20 cellular contexts compared by ENCODE assay signal in genomic region chr1:231279081-231279480, GRCh38.
A peak's percentile ranks its signal among the peaks of the same experiment; 100 is the strongest.
DNase-seq lines count a peak whose midpoint lies in the region; ATAC-seq and TF ChIP-seq lines count a peak whose summit lies in the region.
"Had no signal": no experiment of that assay in that cellular context is flagged by ENCODE, and none has a peak within 500 bp of the region (broad histone marks: within the 10 kb centered on the region; RNA-seq: fewer than 3 reads in every experiment).

No MANE protein-coding gene starts in this region.

- TF ChIP-seq CTCF in cardiac fibroblast (IDR thresholded peaks at IDR 0.05; ENCODE audit: low read depth, low read length): no peak

- ATAC-seq in GM21423 (IDR thresholded peaks at IDR 0.05; ENCODE audit: unreplicated experiment): no peak
- ATAC-seq: naive thymus-derived CD8-positive, alpha-beta T cell had no signal

- TF ChIP-seq EP300 in Ishikawa (IDR thresholded peaks at IDR 0.05; ENCODE audit: borderline replicate concordance): no peak

- no peak for TF ChIP-seq RAD21 in Ishikawa (IDR thresholded peaks at IDR 0.05; ENCODE audit: low read depth)

- no peak overlapping the region for H3K4me3 ChIP-seq in cardiac fibroblast (replicated peaks in 1 of 2; ENCODE audit: low read depth in 2 of 2, low read length in 2 of 2)
- H3K4me3 ChIP-seq: coronary artery, heart left ventricle, suprapubic skin had no signal

- DNase-seq in EL (peak; percentile 17), cardiac fibroblast (ENCODE audit: low read depth in 2 of 2) (peak; percentile 58 to 70), iris pigment epithelial cell (ENCODE audit: low read depth) (peak; percentile 72), foreskin melanocyte (no peak), NCI-H69 (lab: John Stamatoyannopoulos, UW) (no peak), HUDEP-2 (lab: John Stamatoyannopoulos, UW; ENCODE audit: unreplicated experiment in 76 of 76) (no peak)
- DNase-seq: activated CD4-positive, CD25-positive, alpha-beta regulatory T cell; amygdala; CD8-positive, alpha-beta memory T cell; H7; heart left ventricle; KG1; naive thymus-derived CD8-positive, alpha-beta T cell; NCI-H1105 treated with DMSO at 0.1 percent for 48 hours; NCI-H526; posterior cingulate gyrus had no signal

TF ChIP-seq in Ishikawa, 13 proteins besides CTCF, POLR2A, EP300 and RAD21:
- TF ChIP-seq TEAD4 (IDR thresholded peaks at IDR 0.05) (no peak), NFIC (IDR thresholded peaks at IDR 0.05) (peak; percentile 22; the same call in 1 of the 2 replicates)
TF ChIP-seq in Ishikawa: peak in this region for 1.

Comparison
In these comparisons a context has a peak if more than half of its experiments do, and no peak if none do; other contexts are left out.
1. DNase-seq: peak in EL (single experiment), cardiac fibroblast (2 of 2) and iris pigment epithelial cell (single experiment); none in foreskin melanocyte (single experiment), NCI-H69 (single experiment) and HUDEP-2 (0 of 76).